ENCODE assay signal across 16 cellular contexts in the genomic region with DNA sequence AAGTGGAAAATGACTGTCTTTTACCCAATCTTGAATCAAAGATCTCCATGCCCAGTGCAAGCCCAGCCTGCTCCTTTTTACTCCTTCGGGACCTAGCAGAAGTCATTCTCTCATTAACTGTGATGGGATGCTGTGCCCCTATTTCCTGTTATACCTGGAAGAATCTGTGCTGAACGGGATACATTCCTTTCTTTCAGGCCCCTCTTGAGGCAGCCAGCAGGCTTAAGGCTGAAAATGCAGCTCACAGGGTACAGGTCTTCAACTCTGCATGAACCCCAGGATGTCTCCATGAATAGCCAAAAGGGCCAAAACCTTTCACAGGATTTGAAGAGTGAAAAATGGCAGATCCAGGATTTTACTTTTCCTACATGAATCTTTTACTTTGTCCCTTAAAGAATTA.
DNase-seq lines count a peak whose midpoint lies in the region; ATAC-seq and TF ChIP-seq lines count a peak whose summit lies in the region.
"Had no signal": no experiment of that assay in that cellular context is flagged by ENCODE, and none has a peak within 500 bp of the region (broad histone marks: within the 10 kb centered on the region; RNA-seq: fewer than 3 reads in every experiment).

No MANE protein-coding gene starts in this region.

- no peak for TF ChIP-seq POLR2A in esophagus muscularis mucosa (IDR thresholded peaks at IDR 0.05; ENCODE audit: low read depth)

- no peak overlapping the region for H3K27ac ChIP-seq in esophagus muscularis mucosa (replicated peaks in 1 of 4)
- no peak overlapping the region for H3K27ac ChIP-seq in neural progenitor cell
- H3K27ac ChIP-seq: A549, C4-2B had no signal

- H3K9ac ChIP-seq in NT2/D1 (ENCODE audit: insufficient read length, low read depth) (no peak overlapping the region), neural progenitor cell (no peak overlapping the region)

- H3K27me3 ChIP-seq in NT2/D1 (ENCODE audit: insufficient read depth, insufficient read length) (no peaks in the 10 kb centered on the region), esophagus muscularis mucosa (no peaks in the 10 kb centered on the region), neural progenitor cell (no peaks in the 10 kb centered on the region)
- H3K27me3 ChIP-seq: BE2C had no signal

- no peaks in the 10 kb centered on the region for H3K79me2 ChIP-seq in neural progenitor cell (ENCODE audit: low read depth)

- no peaks in the 10 kb centered on the region for H3K4me1 ChIP-seq in NT2/D1 (ENCODE audit: insufficient read depth, insufficient read length)
- H3K4me1 ChIP-seq in esophagus muscularis mucosa: no peaks in the 10 kb centered on the region
- peaks cover 13% of the 10 kb centered on the region for H3K4me1 ChIP-seq in neural progenitor cell
- H3K4me1 ChIP-seq: A549, BE2C had no signal

- no peaks in the 10 kb centered on the region for H3K9me3 ChIP-seq in NT2/D1 (ENCODE audit: insufficient read depth, low read length)
- H3K9me3 ChIP-seq in esophagus muscularis mucosa: no peaks in the 10 kb centered on the region
- no peaks in the 10 kb centered on the region for H3K9me3 ChIP-seq in neural progenitor cell (ENCODE audit: low read depth)
- H3K9me3 ChIP-seq: BE2C had no signal

- no peak overlapping the region for H3K4me3 Mint-ChIP-seq in neural progenitor cell
- H3K4me3 Mint-ChIP-seq: CD4-positive, alpha-beta memory T cell; IgD-negative memory B cell had no signal

- no peaks in the 10 kb centered on the region for H4K20me1 ChIP-seq in neural progenitor cell (ENCODE audit: low read depth)

- 51% methylated on average over 2 of the region's 2 CpGs for WGBS in esophagus muscularis mucosa

- TF ChIP-seq CTCF in esophagus muscularis mucosa (IDR thresholded peaks at IDR 0.05): no peak
- TF ChIP-seq CTCF in neural progenitor cell (IDR thresholded peaks at IDR 0.05): no peak

- peak overlapping the region; percentile 50 for H3K4me2 ChIP-seq in neural progenitor cell
- H3K4me2 ChIP-seq: A549 had no signal

- no peak for TF ChIP-seq EP300 in esophagus muscularis mucosa (IDR thresholded peaks at IDR 0.05)

- H3K9me3 Mint-ChIP-seq in neural progenitor cell: no peaks in the 10 kb centered on the region

- H2AFZ ChIP-seq in neural progenitor cell (replicated peaks): no peak overlapping the region

- ATAC-seq in HG03460 (IDR thresholded peaks at IDR 0.05; ENCODE audit: unreplicated experiment): no peak
- ATAC-seq: A549 had no signal

- H3K4me3 ChIP-seq in NT2/D1 (ENCODE audit: insufficient read length, low read depth) (no peak overlapping the region), esophagus muscularis mucosa (no peak overlapping the region), neural progenitor cell (no peak overlapping the region)
- H3K4me3 ChIP-seq: A549 had no signal

- H3K27me3 Mint-ChIP-seq in neural progenitor cell (ENCODE audit: insufficient read depth, low read depth): peaks cover 3% of the 10 kb centered on the region
- H3K27me3 Mint-ChIP-seq: CD4-positive, alpha-beta memory T cell; IgD-negative memory B cell had no signal

- H3K36me3 ChIP-seq in NT2/D1 (ENCODE audit: insufficient read depth, insufficient read length, low read length): no peaks in the 10 kb centered on the region
- no peaks in the 10 kb centered on the region for H3K36me3 ChIP-seq in esophagus muscularis mucosa
- no peaks in the 10 kb centered on the region for H3K36me3 ChIP-seq in neural progenitor cell
- H3K36me3 ChIP-seq: BE2C had no signal

- DNase-seq in NT2/D1 (ENCODE audit: low read depth, low spot score) (peak; percentile 9), esophagus muscularis mucosa (ENCODE audit: extremely low spot score) (peak; percentile 82), iPS-NIHi11 (ENCODE audit: low spot score) (peak; percentile 25), neural progenitor cell (ENCODE audit: low spot score) (peak; percentile 57), NCI-H1436 treated with DMSO at 0.1 percent for 48 hours (lab: John Stamatoyannopoulos, UW) (no peak), GM19238 (ENCODE audit: insufficient read length, low spot score) (no peak)
- DNase-seq in activated CD4-positive, alpha-beta T cell treated with anti-CD3 and anti-CD28 coated beads for 1 hour: no peak
- DNase-seq: BE2C; CD4-positive, alpha-beta memory T cell; DMS153; DMS79 treated with DMSO at 0.1 percent for 48 hours; EL had no signal

- intact Hi-C loops in esophagus muscularis mucosa (cut with DNase I): no loop called here

- peaks cover 9% of the 10 kb centered on the region for H3F3A ChIP-seq in neural progenitor cell (ENCODE audit: low read depth)

- peaks cover 2% of the 10 kb centered on the region for H3K36me3 Mint-ChIP-seq in neural progenitor cell
- H3K36me3 Mint-ChIP-seq: CD4-positive, alpha-beta memory T cell had no signal

- peaks cover 25% of the 10 kb centered on the region for H3K4me1 Mint-ChIP-seq in neural progenitor cell
- H3K4me1 Mint-ChIP-seq: CD4-positive, alpha-beta memory T cell; IgD-negative memory B cell had no signal

- no peak overlapping the region for H3K27ac Mint-ChIP-seq in neural progenitor cell
- H3K27ac Mint-ChIP-seq: CD4-positive, alpha-beta memory T cell; IgD-negative memory B cell had no signal

Comparison
In these comparisons a context has a peak if more than half of its experiments do, and no peak if none do; other contexts are left out.
1. DNase-seq: peak in NT2/D1 (single experiment), esophagus muscularis mucosa (single experiment), iPS-NIHi11 (single experiment) and neural progenitor cell (single experiment); none in NCI-H1436 treated with DMSO at 0.1 percent for 48 hours (single experiment), GM19238 (single experiment) and activated CD4-positive, alpha-beta T cell treated with anti-CD3 and anti-CD28 coated beads for 1 hour (single experiment).